In the genomic region with DNA sequence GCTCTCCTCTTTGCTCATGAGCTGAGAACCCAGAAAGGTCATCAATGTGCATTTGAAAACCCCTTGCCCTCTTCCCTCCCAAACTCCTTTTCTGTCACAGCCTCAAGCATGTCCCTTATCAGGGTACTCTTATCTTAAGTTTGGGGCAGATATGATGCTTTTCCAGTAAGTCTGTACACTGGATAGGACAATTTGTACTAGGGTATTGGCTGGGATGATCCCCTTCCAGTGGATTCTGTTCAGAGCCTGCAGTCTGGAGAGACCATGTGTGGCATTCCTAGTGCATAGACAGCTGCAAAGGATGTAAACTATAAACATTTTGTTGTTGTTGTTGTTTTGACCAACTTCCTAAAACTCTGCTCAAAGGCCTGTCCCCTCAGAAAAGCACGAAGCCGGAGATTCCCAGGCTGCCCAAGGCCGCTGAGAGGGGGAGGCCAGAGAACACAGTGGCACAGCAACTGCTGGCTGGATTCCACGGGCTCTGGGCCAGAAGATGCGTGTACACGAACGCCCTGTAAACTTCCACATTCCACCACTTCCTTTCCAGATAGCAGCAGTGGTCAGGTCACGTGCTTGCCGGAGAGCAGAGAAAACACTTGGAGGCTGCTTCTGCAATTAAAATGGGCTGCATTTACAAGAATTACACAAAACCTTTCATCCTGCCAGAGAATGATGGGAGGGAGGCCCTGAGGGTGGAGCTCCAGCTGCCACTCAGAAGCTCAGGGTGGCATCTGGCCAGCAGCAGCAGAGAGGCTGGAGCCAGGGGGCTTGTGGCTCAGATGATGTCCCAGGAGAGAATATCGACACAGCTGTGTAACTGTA, we compare ENCODE assay signal across 8 cellular contexts. TPM values are rescaled to one million over a fixed set of nuclear protein-coding genes. Genes with fewer than 3 reads are reported as not detected.
DNase-seq lines count a peak whose midpoint lies in the region; ATAC-seq and TF ChIP-seq lines count a peak whose summit lies in the region.

No MANE protein-coding gene starts in this region.

- DNase-seq in DMS79 treated with DMSO at 0.1 percent for 48 hours (lab: John Stamatoyannopoulos, UW) (peak; percentile 80), NCI-H2029 treated with DMSO at 0.1 percent for 48 hours (lab: John Stamatoyannopoulos, UW) (peak; percentile 86), chondrocyte (ENCODE audit: low spot score) (no peak), left colon (peak; percentile 94 to 96)
- DNase-seq in stimulated activated CD4-positive, alpha-beta T cell treated with anti-CD3 and anti-CD28 coated beads, Interleukin-1b, Interleukin-23, amount 100 ng/mL, for 4 hours (ENCODE audit: low read depth in 2 of 2): peak; percentile 25 to 28

- TF ChIP-seq CTCF in chondrocyte (IDR thresholded peaks at IDR 0.05): peak; percentile 14

- H3K4me1 Mint-ChIP-seq in chondrocyte (ENCODE audit: low read depth): peaks cover 35% of the 10 kb centered on the region

- peak overlapping the region; percentile 32 for H3K4me3 Mint-ChIP-seq in chondrocyte (ENCODE audit: unreplicated experiment)

- peak; percentile 21 to 22 for ATAC-seq in activated CD4-positive, CD25-positive, alpha-beta regulatory T cell treated with anti-CD3 and anti-CD28 coated beads, Interleukin-2, amount 50 U/mL, for 24 hours
- peak; percentile 99 for ATAC-seq in left colon
- ATAC-seq in GM18907 (IDR thresholded peaks at IDR 0.05; ENCODE audit: unreplicated experiment): no peak
- ATAC-seq in GM21515 (IDR thresholded peaks at IDR 0.05; ENCODE audit: unreplicated experiment): no peak

- H3K36me3 Mint-ChIP-seq in chondrocyte (ENCODE audit: low read depth): no peaks in the 10 kb centered on the region

- peaks cover 3% of the 10 kb centered on the region for H3K27me3 Mint-ChIP-seq in chondrocyte (ENCODE audit: low read depth)

- H3K9me3 Mint-ChIP-seq in chondrocyte (ENCODE audit: low read depth): no peaks in the 10 kb centered on the region

- H3K27ac Mint-ChIP-seq in chondrocyte (ENCODE audit: unreplicated experiment): peak overlapping the region; percentile 56

- intact Hi-C loops in left colon (cut with DNase I, micrococcal nuclease): no loop called here

RNA-seq across cellular contexts. Expression of a gene that starts 42.1 kb away (rescaled TPM):
- total RNA-seq in chondrocyte: not detected in 3 replicates
- not detected for total RNA-seq in left colon

Comparison
In these comparisons a context has a peak if more than half of its experiments do, and no peak if none do; other contexts are left out.
1. ATAC-seq: peak in activated CD4-positive, CD25-positive, alpha-beta regulatory T cell treated with anti-CD3 and anti-CD28 coated beads, Interleukin-2, amount 50 U/mL, for 24 hours (2 of 2) and left colon (single experiment); none in GM18907 (single experiment) and GM21515 (single experiment).